1 cellular context compared by ENCODE assay signal in the genomic region with DNA sequence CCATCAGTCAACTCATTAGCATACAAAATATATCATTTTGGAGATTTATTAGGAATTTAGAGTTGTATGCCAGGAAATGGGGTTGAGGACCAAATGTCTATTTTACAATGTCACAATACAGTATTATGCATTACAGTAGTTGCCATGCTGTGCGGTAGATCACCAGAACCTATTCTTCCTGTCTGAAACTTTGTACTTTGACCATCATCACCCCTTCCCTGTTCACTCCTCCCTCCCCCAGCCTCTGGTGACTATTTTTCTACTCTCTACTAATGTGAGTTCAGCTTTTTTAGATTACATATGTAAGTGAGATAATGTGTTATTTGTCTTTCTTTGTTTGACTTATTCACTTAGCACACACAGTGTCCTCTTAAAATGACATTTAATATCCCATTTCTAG.
TF ChIP-seq lines count a peak whose summit lies in the region.

No MANE protein-coding gene starts in this region.

TF ChIP-seq in HepG2, 621 proteins besides CTCF, POLR2A, EP300 and RAD21 (continues in another document):
- TF ChIP-seq SOX6 (IDR thresholded peaks at IDR 0.05), result no peak
- peak; percentile 72 for TF ChIP-seq SOX6 (CRISPR knock-in tag; IDR thresholded peaks at IDR 0.05)
- TF ChIP-seq, protein P1, sequence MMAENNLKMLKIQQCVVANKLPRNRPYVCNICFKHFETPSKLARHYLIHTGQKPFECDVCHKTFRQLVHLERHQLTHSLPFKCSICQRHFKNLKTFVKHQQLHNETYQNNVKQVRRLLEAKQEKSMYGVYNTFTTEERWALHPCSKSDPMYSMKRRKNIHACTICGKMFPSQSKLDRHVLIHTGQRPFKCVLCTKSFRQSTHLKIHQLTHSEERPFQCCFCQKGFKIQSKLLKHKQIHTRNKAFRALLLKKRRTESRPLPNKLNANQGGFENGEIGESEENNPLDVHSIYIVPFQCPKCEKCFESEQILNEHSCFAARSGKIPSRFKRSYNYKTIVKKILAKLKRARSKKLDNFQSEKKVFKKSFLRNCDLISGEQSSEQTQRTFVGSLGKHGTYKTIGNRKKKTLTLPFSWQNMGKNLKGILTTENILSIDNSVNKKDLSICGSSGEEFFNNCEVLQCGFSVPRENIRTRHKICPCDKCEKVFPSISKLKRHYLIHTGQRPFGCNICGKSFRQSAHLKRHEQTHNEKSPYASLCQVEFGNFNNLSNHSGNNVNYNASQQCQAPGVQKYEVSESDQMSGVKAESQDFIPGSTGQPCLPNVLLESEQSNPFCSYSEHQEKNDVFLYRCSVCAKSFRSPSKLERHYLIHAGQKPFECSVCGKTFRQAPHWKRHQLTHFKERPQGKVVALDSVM (CRISPR knock-in tag; IDR thresholded peaks at IDR 0.05), result no peak
- no peak for TF ChIP-seq ZNF879 (CRISPR knock-in tag; IDR thresholded peaks at IDR 0.05)
- TF ChIP-seq RCOR2 (CRISPR knock-in tag; IDR thresholded peaks at IDR 0.05), result 0 out of 2 replicates have a peak, but pooled peaks have one; percentile 17
- TF ChIP-seq EHMT2 (IDR thresholded peaks at IDR 0.05; ENCODE audit: borderline replicate concordance, low read depth, low read length), result peak; percentile 25; the same call in 1 of the 2 replicates
- no peak for TF ChIP-seq LCORL (IDR thresholded peaks at IDR 0.05)
- TF ChIP-seq LCORL (CRISPR knock-in tag; IDR thresholded peaks at IDR 0.05), result 0 out of 2 replicates have a peak, but pooled peaks have one; percentile 28
- peak; percentile 55; the same call in 1 of the 2 replicates for TF ChIP-seq ARID5B (CRISPR knock-in tag; IDR thresholded peaks at IDR 0.05)
- peak; percentile 72; the same call in 1 of the 2 replicates for TF ChIP-seq ZNF710 (CRISPR knock-in tag; IDR thresholded peaks at IDR 0.05; ENCODE audit: borderline replicate concordance)
- TF ChIP-seq SAP130 (CRISPR knock-in tag; IDR thresholded peaks at IDR 0.05; ENCODE audit: low read depth), result peak; percentile 42; the same call in 1 of the 2 replicates
- no peak for TF ChIP-seq ZNF737 (CRISPR knock-in tag; IDR thresholded peaks at IDR 0.05; ENCODE audit: borderline replicate concordance)
- TF ChIP-seq IRF2 (CRISPR knock-in tag; IDR thresholded peaks at IDR 0.05), result peak; percentile 21; the same call in 1 of the 2 replicates
- TF ChIP-seq GATAD2A (CRISPR knock-in tag; IDR thresholded peaks at IDR 0.05), result peak; percentile 49
- TF ChIP-seq, protein P2, sequence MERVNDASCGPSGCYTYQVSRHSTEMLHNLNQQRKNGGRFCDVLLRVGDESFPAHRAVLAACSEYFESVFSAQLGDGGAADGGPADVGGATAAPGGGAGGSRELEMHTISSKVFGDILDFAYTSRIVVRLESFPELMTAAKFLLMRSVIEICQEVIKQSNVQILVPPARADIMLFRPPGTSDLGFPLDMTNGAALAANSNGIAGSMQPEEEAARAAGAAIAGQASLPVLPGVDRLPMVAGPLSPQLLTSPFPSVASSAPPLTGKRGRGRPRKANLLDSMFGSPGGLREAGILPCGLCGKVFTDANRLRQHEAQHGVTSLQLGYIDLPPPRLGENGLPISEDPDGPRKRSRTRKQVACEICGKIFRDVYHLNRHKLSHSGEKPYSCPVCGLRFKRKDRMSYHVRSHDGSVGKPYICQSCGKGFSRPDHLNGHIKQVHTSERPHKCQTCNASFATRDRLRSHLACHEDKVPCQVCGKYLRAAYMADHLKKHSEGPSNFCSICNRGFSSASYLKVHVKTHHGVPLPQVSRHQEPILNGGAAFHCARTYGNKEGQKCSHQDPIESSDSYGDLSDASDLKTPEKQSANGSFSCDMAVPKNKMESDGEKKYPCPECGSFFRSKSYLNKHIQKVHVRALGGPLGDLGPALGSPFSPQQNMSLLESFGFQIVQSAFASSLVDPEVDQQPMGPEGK (CRISPR knock-in tag; IDR thresholded peaks at IDR 0.05), result peak; percentile 45; the same call in 1 of the 2 replicates
- TF ChIP-seq ZNF317 (CRISPR knock-in tag; IDR thresholded peaks at IDR 0.05), result peak; percentile 27; the same call in 1 of the 2 replicates
- no peak for TF ChIP-seq SOX13 (IDR thresholded peaks at IDR 0.05)
- peak in 1 of 2 experiments; percentile 72; a peak in 2 of 4 replicates for TF ChIP-seq SOX13 (CRISPR knock-in tag; conservative IDR thresholded peaks at IDR 0.05 in 1 of 2, IDR thresholded peaks at IDR 0.05 in 1 of 2)
- TF ChIP-seq FOSL1 (CRISPR knock-in tag; IDR thresholded peaks at IDR 0.05; ENCODE audit: borderline replicate concordance), result no peak
- peak; percentile 39 for TF ChIP-seq ASH2L (IDR thresholded peaks at IDR 0.05; ENCODE audit: insufficient read length, low read depth, low read length)
- peak; percentile 83 for TF ChIP-seq HNF4A (CRISPR knock-in tag; IDR thresholded peaks at IDR 0.05)
- TF ChIP-seq, protein P3, sequence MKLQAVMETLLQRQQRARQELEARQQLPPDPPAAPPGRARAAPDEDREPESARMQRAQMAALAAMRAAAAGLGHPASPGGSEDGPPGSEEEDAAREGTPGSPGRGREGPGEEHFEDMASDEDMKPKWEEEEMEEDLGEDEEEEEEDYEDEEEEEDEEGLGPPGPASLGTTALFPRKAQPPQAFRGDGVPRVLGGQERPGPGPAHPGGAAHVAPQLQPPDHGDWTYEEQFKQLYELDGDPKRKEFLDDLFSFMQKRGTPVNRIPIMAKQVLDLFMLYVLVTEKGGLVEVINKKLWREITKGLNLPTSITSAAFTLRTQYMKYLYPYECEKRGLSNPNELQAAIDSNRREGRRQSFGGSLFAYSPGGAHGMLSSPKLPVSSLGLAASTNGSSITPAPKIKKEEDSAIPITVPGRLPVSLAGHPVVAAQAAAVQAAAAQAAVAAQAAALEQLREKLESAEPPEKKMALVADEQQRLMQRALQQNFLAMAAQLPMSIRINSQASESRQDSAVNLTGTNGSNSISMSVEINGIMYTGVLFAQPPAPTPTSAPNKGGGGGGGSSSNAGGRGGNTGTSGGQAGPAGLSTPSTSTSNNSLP (IDR thresholded peaks at IDR 0.05; ENCODE audit: low read depth, low read length), result 0 out of 2 replicates have a peak, but pooled peaks have one; percentile 23
- TF ChIP-seq, protein P4, sequence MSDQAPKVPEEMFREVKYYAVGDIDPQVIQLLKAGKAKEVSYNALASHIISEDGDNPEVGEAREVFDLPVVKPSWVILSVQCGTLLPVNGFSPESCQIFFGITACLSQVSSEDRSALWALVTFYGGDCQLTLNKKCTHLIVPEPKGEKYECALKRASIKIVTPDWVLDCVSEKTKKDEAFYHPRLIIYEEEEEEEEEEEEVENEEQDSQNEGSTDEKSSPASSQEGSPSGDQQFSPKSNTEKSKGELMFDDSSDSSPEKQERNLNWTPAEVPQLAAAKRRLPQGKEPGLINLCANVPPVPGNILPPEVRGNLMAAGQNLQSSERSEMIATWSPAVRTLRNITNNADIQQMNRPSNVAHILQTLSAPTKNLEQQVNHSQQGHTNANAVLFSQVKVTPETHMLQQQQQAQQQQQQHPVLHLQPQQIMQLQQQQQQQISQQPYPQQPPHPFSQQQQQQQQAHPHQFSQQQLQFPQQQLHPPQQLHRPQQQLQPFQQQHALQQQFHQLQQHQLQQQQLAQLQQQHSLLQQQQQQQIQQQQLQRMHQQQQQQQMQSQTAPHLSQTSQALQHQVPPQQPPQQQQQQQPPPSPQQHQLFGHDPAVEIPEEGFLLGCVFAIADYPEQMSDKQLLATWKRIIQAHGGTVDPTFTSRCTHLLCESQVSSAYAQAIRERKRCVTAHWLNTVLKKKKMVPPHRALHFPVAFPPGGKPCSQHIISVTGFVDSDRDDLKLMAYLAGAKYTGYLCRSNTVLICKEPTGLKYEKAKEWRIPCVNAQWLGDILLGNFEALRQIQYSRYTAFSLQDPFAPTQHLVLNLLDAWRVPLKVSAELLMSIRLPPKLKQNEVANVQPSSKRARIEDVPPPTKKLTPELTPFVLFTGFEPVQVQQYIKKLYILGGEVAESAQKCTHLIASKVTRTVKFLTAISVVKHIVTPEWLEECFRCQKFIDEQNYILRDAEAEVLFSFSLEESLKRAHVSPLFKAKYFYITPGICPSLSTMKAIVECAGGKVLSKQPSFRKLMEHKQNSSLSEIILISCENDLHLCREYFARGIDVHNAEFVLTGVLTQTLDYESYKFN (CRISPR knock-in tag; conservative IDR thresholded peaks at IDR 0.05), result peak; percentile 68
- TF ChIP-seq ZNF281 (CRISPR knock-in tag; IDR thresholded peaks at IDR 0.05; ENCODE audit: borderline replicate concordance), result peak; percentile 84; the same call in 1 of the 2 replicates
- 0 out of 2 replicates have a peak, but pooled peaks have one; percentile 3 for TF ChIP-seq CEBPG (CRISPR knock-in tag; IDR thresholded peaks at IDR 0.05)
- TF ChIP-seq FOXA3 (CRISPR knock-in tag; IDR thresholded peaks at IDR 0.05), result peak; percentile 15; the same call in 1 of the 2 replicates
- peak; percentile 56; the same call in 1 of the 2 replicates for TF ChIP-seq ZMYM4 (CRISPR knock-in tag; IDR thresholded peaks at IDR 0.05)
- TF ChIP-seq HNF4G (IDR thresholded peaks at IDR 0.05; ENCODE audit: borderline replicate concordance, low read depth, low read length), result peak; percentile 81; the same call in 1 of the 2 replicates
- peak; percentile 46; the same call in 1 of the 2 replicates for TF ChIP-seq HNF4G (CRISPR knock-in tag; IDR thresholded peaks at IDR 0.05; ENCODE audit: borderline replicate concordance, low read depth)
- TF ChIP-seq TOPORS (CRISPR knock-in tag; IDR thresholded peaks at IDR 0.05), result no peak
- 0 out of 2 replicates have a peak, but pooled peaks have one; percentile 19 for TF ChIP-seq MXD4 (CRISPR knock-in tag; IDR thresholded peaks at IDR 0.05)
- peak; percentile 39 for TF ChIP-seq HNRNPK (IDR thresholded peaks at IDR 0.05; ENCODE audit: low read depth, low read length, poor library complexity, severe bottlenecking)
- TF ChIP-seq ARID2 (CRISPR knock-in tag; IDR thresholded peaks at IDR 0.05; ENCODE audit: borderline replicate concordance), result no peak
- TF ChIP-seq ZNF644 (CRISPR knock-in tag; IDR thresholded peaks at IDR 0.05; ENCODE audit: low read depth), result peak; percentile 71
- TF ChIP-seq POGZ (CRISPR knock-in tag; IDR thresholded peaks at IDR 0.05), result peak; percentile 69
- TF ChIP-seq NCOA2 (CRISPR knock-in tag; IDR thresholded peaks at IDR 0.05), result 0 out of 2 replicates have a peak, but pooled peaks have one; percentile 23
- TF ChIP-seq, protein P5, sequence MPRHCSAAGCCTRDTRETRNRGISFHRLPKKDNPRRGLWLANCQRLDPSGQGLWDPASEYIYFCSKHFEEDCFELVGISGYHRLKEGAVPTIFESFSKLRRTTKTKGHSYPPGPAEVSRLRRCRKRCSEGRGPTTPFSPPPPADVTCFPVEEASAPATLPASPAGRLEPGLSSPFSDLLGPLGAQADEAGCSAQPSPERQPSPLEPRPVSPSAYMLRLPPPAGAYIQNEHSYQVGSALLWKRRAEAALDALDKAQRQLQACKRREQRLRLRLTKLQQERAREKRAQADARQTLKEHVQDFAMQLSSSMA (CRISPR knock-in tag; IDR thresholded peaks at IDR 0.05), result no peak
- TF ChIP-seq SOX5 (CRISPR knock-in tag; IDR thresholded peaks at IDR 0.05; ENCODE audit: borderline replicate concordance), result peak; percentile 60; the same call in 1 of the 2 replicates
- TF ChIP-seq NCOR1 (IDR thresholded peaks at IDR 0.05; ENCODE audit: borderline replicate concordance, low read length), result peak; percentile 80
